8 cellular contexts compared by ENCODE assay signal in genomic region chr17:7306911-7307685, GRCh38. TPM values are rescaled to one million over a fixed set of nuclear protein-coding genes. Genes with fewer than 3 reads are reported as not detected.
DNase-seq lines count a peak whose midpoint lies in the region; ATAC-seq and TF ChIP-seq lines count a peak whose summit lies in the region.

Gene EIF5A, plus strand, starts transcription at chr17:7307628. Its CDS starts 2,008 bp downstream, at chr17:7309636.

- no peaks in the 10 kb centered on the region for H3K27me3 ChIP-seq in CD8-positive, alpha-beta T cell (ENCODE audit: insufficient read depth, low read length)
- no peaks in the 10 kb centered on the region for H3K27me3 ChIP-seq in lung (ENCODE audit: control insufficient read depth, insufficient read depth)

- H3K36me3 ChIP-seq in CD8-positive, alpha-beta T cell (ENCODE audit: insufficient read depth, low read length) = peaks cover 22% of the 10 kb centered on the region
- H3K36me3 ChIP-seq in lung (ENCODE audit: control insufficient read depth in 2 of 2, insufficient read depth in 2 of 2, low read length in 2 of 2) = peaks cover 17 to 18% of the 10 kb centered on the region in 2 donors

- H3K4me1 Mint-ChIP-seq in CD8-positive, alpha-beta T cell (ENCODE audit: low read depth) = peaks cover 40% of the 10 kb centered on the region

- CTCF ChIA-PET in CD8-positive, alpha-beta T cell (lab: Charles Lee) = no interaction called here

- 0% methylated on average over 52 to 64 of the region's 64 CpGs for WGBS in lung, 2 donors

- POLR2A ChIA-PET in CD8-positive, alpha-beta T cell (lab: Charles Lee) = interaction anchor here (1.5 to 3.2 kb wide), 2 partner anchors 22 to 129 kb away, joined by 3 to 20 read pairs; partner anchors contain the start of gene NEURL4

- H3K27ac Mint-ChIP-seq in CD8-positive, alpha-beta T cell = peak within 1 kb of the TSS; percentile 99

- no peaks in the 10 kb centered on the region for H3K9me3 Mint-ChIP-seq in CD8-positive, alpha-beta T cell

- H3K4me3 Mint-ChIP-seq in CD8-positive, alpha-beta T cell = peak within 1 kb of the TSS; percentile 98

- TF ChIP-seq CTCF in CD8-positive, alpha-beta T cell (IDR thresholded peaks at IDR 0.05) = no peak
- no peak for TF ChIP-seq CTCF in lung (IDR thresholded peaks at IDR 0.05; ENCODE audit: control extremely low read depth, extremely low read depth)

- H3K9me3 ChIP-seq in CD8-positive, alpha-beta T cell (ENCODE audit: low read length) = no peaks in the 10 kb centered on the region
- peaks cover 0 to 2% of the 10 kb centered on the region in 2 donors for H3K9me3 ChIP-seq in lung (ENCODE audit: control insufficient read depth in 2 of 2, insufficient read depth in 1 of 2, low read length in 1 of 2)

- peaks cover 38% of the 10 kb centered on the region for H3K36me3 Mint-ChIP-seq in CD8-positive, alpha-beta T cell

- H3K27me3 Mint-ChIP-seq in CD8-positive, alpha-beta T cell (ENCODE audit: low read depth) = no peaks in the 10 kb centered on the region

- peak within 1 kb of the TSS; percentile 94 for H3K27ac ChIP-seq in CD8-positive, alpha-beta T cell (ENCODE audit: low read depth, low read length)
- H3K27ac ChIP-seq in lung (ENCODE audit: low read depth in 1 of 2, low read length in 1 of 2) = peak within 1 kb of the TSS; percentile 95 to 99

- intact Hi-C loops in CD8-positive, alpha-beta T cell (cut with DNase I, micrococcal nuclease) = loop anchor here (1.0 to 5.0 kb wide), 19 partner anchors 8 to 1075 kb away; partner anchors contain the start of genes ELP5 (in 2 of the 2), GPS2 (in 2 of the 2), PHF23 (in 2 of the 2) and TMEM102 (in 2 of the 2)

- H3K4me1 ChIP-seq in CD8-positive, alpha-beta T cell (ENCODE audit: insufficient read depth, low read length) = peaks cover 25% of the 10 kb centered on the region
- H3K4me1 ChIP-seq in lung (ENCODE audit: control insufficient read depth in 2 of 2, insufficient read depth in 2 of 2, low read length in 2 of 2) = peaks cover 8 to 17% of the 10 kb centered on the region in 2 donors

- DNase-seq in CD8-positive, alpha-beta T cell = peak; percentile 100
- DNase-seq in HS-5 (ENCODE audit: low read depth) = peak; percentile 100
- DNase-seq in NK-92 treated with Interleukin-12 subunit alpha and Interleukin-12 subunit beta, amount 100 ng/mL, for 24 hours (lab: John Stamatoyannopoulos, UW) = peak; percentile 96
- peak; percentile 100 for DNase-seq in activated CD8-positive, alpha-beta memory T cell treated with anti-CD3 and anti-CD28 coated beads for 24 hours
- peak; percentile 100 for DNase-seq in effector CD4-positive, alpha-beta T cell
- DNase-seq in lung (ENCODE audit: low spot score) = peak; percentile 100
- peak; percentile 100 for DNase-seq in stimulated activated CD4-positive, alpha-beta T cell treated with anti-CD3 and anti-CD28 coated beads, TNF-alpha, amount 100 ng/mL, for 4 hours (ENCODE audit: low read depth in 3 of 3)

- H3K4me3 ChIP-seq in CD8-positive, alpha-beta T cell (ENCODE audit: low read depth, low read length) = peak within 1 kb of the TSS; percentile 92
- H3K4me3 ChIP-seq in lung = peak within 1 kb of the TSS; percentile 89

- peak; percentile 67 for ATAC-seq in CD8-positive, alpha-beta T cell
- ATAC-seq in GM19467 (IDR thresholded peaks at IDR 0.05; ENCODE audit: unreplicated experiment) (peak; percentile 64), lung (ENCODE audit: insufficient read depth, low FRiP score) (peak; percentile 82)

RNA-seq across cellular contexts. Expression of gene EIF5A, which starts in this region (rescaled TPM):
- 100 to 1,000 TPM; 581 to 613 TPM for total RNA-seq in CD8-positive, alpha-beta T cell
- 100 to 1,000 TPM; 104 to 516 TPM for total RNA-seq in lung
- 100 to 1,000 TPM; 596 to 607 TPM for polyA plus RNA-seq in lung

Comparison
In these comparisons a context has a peak if more than half of its experiments do, and no peak if none do; other contexts are left out.
1. Peak in every context shown above with its lines: DNase-seq, ATAC-seq, H3K4me3 ChIP-seq and H3K27ac ChIP-seq.